In genomic region chr15:90564109-90564508, GRCh38 we compare ENCODE assay signal across 10 cellular contexts. TPM values are rescaled to one million over a fixed set of nuclear protein-coding genes. Genes with fewer than 3 reads are reported as not detected.
DNase-seq lines count a peak whose midpoint lies in the region; TF ChIP-seq lines count a peak whose summit lies in the region.
"Had no signal": no experiment of that assay in that cellular context is flagged by ENCODE, and none has a peak within 500 bp of the region (broad histone marks: within the 10 kb centered on the region; RNA-seq: fewer than 3 reads in every experiment).

No MANE protein-coding gene starts in this region.

- H3K4me3 ChIP-seq in dorsolateral prefrontal cortex (no peak overlapping the region), subcutaneous abdominal adipose tissue (ENCODE audit: low read depth in 1 of 5, low read length in 5 of 5) (no peak overlapping the region)

- no peak for DNase-seq in activated T-cell treated with anti-CD3 and anti-CD28 coated beads, Interleukin-2, amount 50 U/mL, for 24 hours
- no peak for DNase-seq in activated T-cell treated with anti-CD3 and anti-CD28 coated beads for 4 hours
- peak; percentile 31 to 83 for DNase-seq in NOMO-1 (lab: John Stamatoyannopoulos, UW; ENCODE audit: unreplicated experiment in 2 of 2)
- no peak for DNase-seq in dorsolateral prefrontal cortex
- DNase-seq in mucosa of gallbladder (ENCODE audit: low spot score) = no peak
- no peak for DNase-seq in midbrain (lab: John Stamatoyannopoulos, UW)
- DNase-seq in erythroblast (lab: John Stamatoyannopoulos, UW) = no peak
- DNase-seq: amniotic stem cell, NCI-H2171 had no signal

- H3K36me3 ChIP-seq in subcutaneous abdominal adipose tissue (ENCODE audit: control insufficient read depth in 5 of 5, insufficient read depth in 5 of 5, low read length in 5 of 5) = no peaks in the 10 kb centered on the region

- peaks cover 92% of the 10 kb centered on the region for H3K4me1 Mint-ChIP-seq in activated T-cell treated with anti-CD3 and anti-CD28 coated beads, Interleukin-2, amount 50 U/mL, for 24 hours (ENCODE audit: low read depth)

- H3K4me1 ChIP-seq in subcutaneous abdominal adipose tissue (ENCODE audit: control insufficient read depth in 5 of 5, insufficient read depth in 5 of 5, low read length in 5 of 5) = peaks cover 14 to 66% (median 55%) of the 10 kb centered on the region in 5 donors

- H3K9me3 Mint-ChIP-seq in activated T-cell treated with anti-CD3 and anti-CD28 coated beads, Interleukin-2, amount 50 U/mL, for 24 hours = no peaks in the 10 kb centered on the region

- H3K4me3 Mint-ChIP-seq in activated T-cell treated with anti-CD3 and anti-CD28 coated beads, Interleukin-2, amount 50 U/mL, for 24 hours = no peak overlapping the region

- H3K27me3 Mint-ChIP-seq in activated T-cell treated with anti-CD3 and anti-CD28 coated beads, Interleukin-2, amount 50 U/mL, for 24 hours = no peaks in the 10 kb centered on the region

- H3K36me3 Mint-ChIP-seq in activated T-cell treated with anti-CD3 and anti-CD28 coated beads, Interleukin-2, amount 50 U/mL, for 24 hours (ENCODE audit: low read depth) = peaks cover 43% of the 10 kb centered on the region

- TF ChIP-seq CTCF in dorsolateral prefrontal cortex (IDR thresholded peaks at IDR 0.05 in 54 of 56, conservative IDR thresholded peaks at IDR 0.05 in 2 of 56; ENCODE audit: low read depth in 1 of 56, partially characterized antibody in 56 of 56) = no peak

- H3K9ac ChIP-seq in subcutaneous abdominal adipose tissue (ENCODE audit: low read length in 5 of 5) = no peak overlapping the region

- no peaks in the 10 kb centered on the region for H3K27me3 ChIP-seq in dorsolateral prefrontal cortex
- no peaks in the 10 kb centered on the region for H3K27me3 ChIP-seq in subcutaneous abdominal adipose tissue (ENCODE audit: control insufficient read depth in 5 of 5, insufficient read depth in 4 of 5, low read length in 5 of 5)

- peak overlapping the region in 40 of 59 donors; percentile 1 to 92 (median 37) for H3K27ac ChIP-seq in dorsolateral prefrontal cortex
- H3K27ac ChIP-seq in subcutaneous abdominal adipose tissue (ENCODE audit: low read depth, low read length) = peak overlapping the region; percentile 34

- no peaks in the 10 kb centered on the region for H3K9me3 ChIP-seq in subcutaneous abdominal adipose tissue (ENCODE audit: control insufficient read depth in 5 of 5, low read length in 5 of 5)

- intact Hi-C loops in dorsolateral prefrontal cortex (cut with DNase I) = loop anchor here in 1 of 2 donors (5.0 kb wide), 1 partner anchor 33 kb away; no protein-coding TSS in a partner anchor

- H3K27ac Mint-ChIP-seq in activated T-cell treated with anti-CD3 and anti-CD28 coated beads, Interleukin-2, amount 50 U/mL, for 24 hours = peak overlapping the region; percentile 88

- no peak for TF ChIP-seq POLR2A in erythroblast (IDR thresholded peaks at IDR 0.05; ENCODE audit: low read length)

RNA-seq across cellular contexts. Expression of gene CRTC3, which starts 34.4 kb away (rescaled TPM):
- total RNA-seq in dorsolateral prefrontal cortex (100 to 1,000 TPM in 1 of 120 experiments, 10 to 100 TPM in 119; 33.6 to 101 (median 56.1) TPM), mucosa of gallbladder (52.0 TPM)

Comparison
In these comparisons a context has a peak if more than half of its experiments do, and no peak if none do; other contexts are left out.
1. DNase-seq: peak in NOMO-1 (2 of 2); none in activated T-cell treated with anti-CD3 and anti-CD28 coated beads, Interleukin-2, amount 50 U/mL, for 24 hours (single experiment), activated T-cell treated with anti-CD3 and anti-CD28 coated beads for 4 hours (single experiment), dorsolateral prefrontal cortex (0 of 10), mucosa of gallbladder (single experiment), midbrain (single experiment) and erythroblast (0 of 2).